30 cellular contexts compared by ENCODE assay signal in the genomic region with DNA sequence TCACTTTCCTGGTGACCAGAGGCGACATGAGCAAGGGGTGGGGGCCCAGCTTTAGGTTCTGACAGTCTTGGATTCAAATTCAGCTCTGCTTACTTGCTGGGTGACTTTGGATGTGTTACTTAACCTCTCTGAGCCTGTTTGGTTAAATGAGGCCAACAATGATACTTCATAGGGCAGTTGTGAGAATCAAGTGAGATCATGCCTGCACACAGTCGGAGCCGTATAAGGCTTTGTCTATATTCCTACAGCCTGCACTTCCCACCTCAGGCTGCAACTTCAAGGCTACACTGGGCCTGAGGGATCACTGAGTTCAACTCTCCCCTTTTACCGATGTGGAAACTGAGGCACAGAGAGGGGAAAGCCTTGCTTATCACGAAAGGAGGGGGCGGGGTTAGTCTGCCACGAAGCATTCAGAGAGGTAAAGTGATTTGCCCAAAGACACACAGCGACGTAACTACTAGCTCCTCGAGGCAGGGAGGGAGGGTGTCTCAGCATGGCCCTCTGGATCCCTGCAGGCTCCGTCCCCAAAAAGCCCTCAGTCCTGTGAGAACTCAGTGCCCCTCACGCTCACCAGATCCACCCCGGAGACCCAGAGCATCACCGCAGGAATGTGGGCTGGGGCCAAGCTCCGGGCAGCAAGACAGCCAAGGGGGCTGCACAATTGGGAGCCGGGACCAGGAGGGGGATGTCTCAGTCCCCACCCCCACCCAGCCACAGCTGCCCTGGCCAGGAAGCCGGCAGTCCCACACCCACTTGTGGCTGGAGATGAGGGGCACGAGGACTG. TPM values are rescaled to one million over a fixed set of nuclear protein-coding genes. Genes with fewer than 3 reads are reported as not detected.
DNase-seq lines count a peak whose midpoint lies in the region; ATAC-seq, FAIRE-seq and TF ChIP-seq lines count a peak whose summit lies in the region.
"Had no signal": no experiment of that assay in that cellular context is flagged by ENCODE, and none has a peak within 500 bp of the region (broad histone marks: within the 10 kb centered on the region; RNA-seq: fewer than 3 reads in every experiment).

No MANE protein-coding gene starts in this region.

- H2BK120ac ChIP-seq in H1 (replicated peaks; ENCODE audit: low read depth, low read length): no peak overlapping the region

- no peak overlapping the region for H2BK15ac ChIP-seq in H1 (ENCODE audit: low read length)

- no peak overlapping the region for H3K56ac ChIP-seq in H1 (replicated peaks; ENCODE audit: insufficient read length, low read depth, low read length)

- H3K4me1 ChIP-seq in HepG2 (ENCODE audit: insufficient read depth, low read length) (no peaks in the 10 kb centered on the region), right lobe of liver (no peaks in the 10 kb centered on the region), H1 (replicated peaks in 1 of 4; ENCODE audit: control insufficient read depth in 3 of 4, insufficient read depth in 4 of 4, low read length in 3 of 4) (peaks cover 11 to 36% (median 22%) of the 10 kb centered on the region in 4 experiments)
- H3K4me1 ChIP-seq: parathyroid adenoma had no signal

- DNase-seq in HepG2 (ENCODE audit: low spot score) (no peak), right lobe of liver (no peak), H1 (ENCODE audit: low read depth in 1 of 2, low spot score in 2 of 2) (no peak), nucleus accumbens (lab: John Stamatoyannopoulos, UW) (peak in 41 of 56 donors; percentile 16 to 84 (median 53)), KG1 (lab: John Stamatoyannopoulos, UW) (no peak), NCI-H2196 (lab: John Stamatoyannopoulos, UW; ENCODE audit: unreplicated experiment) (no peak), NCI-H69 (lab: John Stamatoyannopoulos, UW) (no peak)
- DNase-seq in activated CD4-positive, alpha-beta T cell treated with anti-CD3 and anti-CD28 coated beads, Interleukin-2, amount 50 U/mL, for 1 hour: no peak
- DNase-seq: activated CD4-positive, alpha-beta memory T cell treated with anti-CD3 and anti-CD28 coated beads for 36 hours; activated CD8-positive, alpha-beta memory T cell treated with anti-CD3 and anti-CD28 coated beads, Interleukin-2, amount 50 U/mL, for 48 hours; activated naive CD4-positive, alpha-beta T cell treated with anti-CD3 and anti-CD28 coated beads, Interleukin-2, amount 10 ng/mL, durations not matched to agents 7 days and 5 days; AML-193; DMS53; GOT3; left ventricle myocardium superior; natural killer cell; NCI-H1092; NCI-H187; NCI-H526 treated with DMSO at 0.1 percent for 48 hours; stimulated activated naive CD8-positive, alpha-beta T cell treated with anti-CD3 and anti-CD28 coated beads, Interleukin-15, Interleukin-2, amounts not matched to agents 100 U/mL and 50 U/mL, for 24 hours; T-helper 17 cell; tibial artery had no signal

- TF ChIP-seq CTCF in HepG2 (CRISPR knock-in tag; IDR thresholded peaks at IDR 0.05): no peak
- TF ChIP-seq CTCF in right lobe of liver (IDR thresholded peaks at IDR 0.05): no peak
- TF ChIP-seq CTCF in H1 (IDR thresholded peaks at IDR 0.05; ENCODE audit: control extremely low read depth in 1 of 3, insufficient read depth in 1 of 3, low read depth in 1 of 3, low read length in 3 of 3): no peak

- no peak overlapping the region for H3K4me2 ChIP-seq in HepG2 (ENCODE audit: low read depth, low read length)
- no peak overlapping the region for H3K4me2 ChIP-seq in H1 (ENCODE audit: insufficient read depth in 1 of 2, low read depth in 2 of 2, low read length in 2 of 2)
- H3K4me2 ChIP-seq: A549 had no signal

- 0 out of 2 replicates have a peak overlapping the region, but pooled peaks have one; percentile 15 for H2AK5ac ChIP-seq in H1 (ENCODE audit: low read depth, low read length)

- POLR2A ChIA-PET in HepG2 (lab: Yijun Ruan, JAX) (no interaction called here), H1 (lab: Charles Lee; ENCODE audit: partially characterized antibody) (interaction anchor here (0.6 to 1.0 kb wide), 2 partner anchors 9 to 49 kb away, joined by 3 read pairs; no protein-coding TSS in a partner anchor)

- no peaks in the 10 kb centered on the region for H3K23me2 ChIP-seq in H1 (ENCODE audit: low read depth, low read length)

- no peak overlapping the region for H4K5ac ChIP-seq in H1 (ENCODE audit: insufficient read length, low read depth, low read length)

- 33% methylated on average over 9 of the region's 18 CpGs for WGBS in HepG2 (ENCODE audit: low lambda C conversion rate)
- 64% methylated on average over 4 of the region's 18 CpGs for WGBS in right lobe of liver (ENCODE audit: insufficient coverage, low coverage, low lambda C conversion rate, missing lambda C conversion rate)
- WGBS in H1 (ENCODE audit: extremely low coverage in 1 of 2, insufficient coverage in 1 of 2, insufficient read length in 1 of 2, insufficient replicate concordance in 2 of 2, low coverage in 1 of 2, low lambda C conversion rate in 2 of 2, missing lambda C conversion rate in 1 of 2), 2 experiments: 83% methylated on average over 16 of the region's 18 CpGs; no CpG with 5 or more reads in 1 of the 2 experiments

- in situ Hi-C loops in HepG2 (cut with HindIII; ENCODE audit: extremely low pct_ligation_motif_present, low pct_unique_long_range_greater_than_20kb): no loop called here

- FAIRE-seq in HepG2 (lab: Jason Lieb, UNC): no peak
- FAIRE-seq in H1 (lab: Jason Lieb, UNC): no peak
- FAIRE-seq: A549, G401.6, islet of Langerhans had no signal

- peaks cover 12% of the 10 kb centered on the region for H3K79me1 ChIP-seq in H1 (ENCODE audit: low read depth, low read length)

- BruUV-seq in HepG2 (replicated peaks; lab: Mats Ljungman, UMichigan): no TSS peak

- H3K4me3 ChIP-seq in HepG2 (replicated peaks in 1 of 3; ENCODE audit: insufficient read depth in 1 of 3, low read depth in 2 of 3, low read length in 3 of 3) (no peak overlapping the region), right lobe of liver (no peak overlapping the region), H1 (ENCODE audit: extremely low read depth in 1 of 4, insufficient read depth in 2 of 4, low read depth in 3 of 4, low read length in 4 of 4) (no peak overlapping the region)
- H3K4me3 ChIP-seq: A549, dorsolateral prefrontal cortex, SK-N-MC, tibial artery had no signal

- no peak for TF ChIP-seq RAD21 in HepG2 (CRISPR knock-in tag; IDR thresholded peaks at IDR 0.05)
- TF ChIP-seq RAD21 in H1 (IDR thresholded peaks at IDR 0.05 in 1 of 2, conservative IDR thresholded peaks at IDR 0.05 in 1 of 2; ENCODE audit: low read depth in 2 of 2, low read length in 2 of 2): no peak

- ATAC-seq in HepG2: no peak
- ATAC-seq in right lobe of liver: no peak
- ATAC-seq: A549; activated CD4-positive, CD25-positive, alpha-beta regulatory T cell treated with anti-CD3 and anti-CD28 coated beads, Interleukin-2, amount 50 U/mL, for 24 hours; left ventricle myocardium superior; natural killer cell; stimulated activated naive CD8-positive, alpha-beta T cell treated with anti-CD3 and anti-CD28 coated beads, Interleukin-15, Interleukin-2, amounts not matched to agents 100 U/mL and 50 U/mL, for 24 hours; T-helper 17 cell had no signal

- CTCF ChIA-PET in HepG2 (lab: Yijun Ruan, JAX; ENCODE audit: low intra/inter-chr PET ratio, low total read pairs) (no interaction called here), H1 (lab: Charles Lee; ENCODE audit: partially characterized antibody) (interaction anchor here (0.5 to 2.5 kb wide), 9 partner anchors 9 to 104 kb away, joined by 3 to 7 read pairs (median 4); no protein-coding TSS in a partner anchor)

- H3K27me3 ChIP-seq in HepG2 (ENCODE audit: control insufficient read depth in 1 of 2, insufficient read depth in 2 of 2, low read length in 2 of 2) (peaks cover 0 to 6% of the 10 kb centered on the region in 2 experiments; a peak in 1 of 5 replicates), right lobe of liver (no peaks in the 10 kb centered on the region), H1 (replicated peaks in 1 of 4; ENCODE audit: control insufficient read depth in 3 of 4, extremely low read depth in 1 of 4, insufficient read depth in 3 of 4, low read length in 3 of 4) (no peaks in the 10 kb centered on the region)
- H3K27me3 ChIP-seq: dorsolateral prefrontal cortex, tibial artery had no signal

- intact Hi-C loops in HepG2 (cut with micrococcal nuclease; ENCODE audit: unreplicated experiment): no loop called here
- intact Hi-C loops in right lobe of liver (cut with DNase I): loop anchor here in 1 of 2 donors (10.0 kb wide), 1 partner anchor 1289 kb away; no protein-coding TSS in a partner anchor

- H3K9me3 ChIP-seq in HepG2 (ENCODE audit: low read length) (no peaks in the 10 kb centered on the region), right lobe of liver (no peaks in the 10 kb centered on the region), H1 (ENCODE audit: insufficient read depth in 2 of 2, low read depth in 1 of 2, low read length in 1 of 2) (no peaks in the 10 kb centered on the region)
- H3K9me3 ChIP-seq: A549, tibial artery had no signal

- H4K91ac ChIP-seq in H1 (replicated peaks; ENCODE audit: insufficient read length, low read length): no peak overlapping the region

- H3K4ac ChIP-seq in H1 (replicated peaks; ENCODE audit: insufficient read length, low read depth, low read length): no peak overlapping the region

- H4K8ac ChIP-seq in H1 (ENCODE audit: extremely low read depth, insufficient read depth, low read length): no peak overlapping the region

- H3K23ac ChIP-seq in H1 (ENCODE audit: insufficient read length): no peak overlapping the region

- no peaks in the 10 kb centered on the region for H3K36me3 ChIP-seq in HepG2 (replicated peaks in 1 of 2; ENCODE audit: control insufficient read depth in 1 of 2, insufficient read depth in 2 of 2, low read length in 2 of 2)
- no peaks in the 10 kb centered on the region for H3K36me3 ChIP-seq in right lobe of liver
- no peaks in the 10 kb centered on the region for H3K36me3 ChIP-seq in H1 (ENCODE audit: control insufficient read depth in 2 of 4, insufficient read depth in 4 of 4, low read length in 3 of 4)
- H3K36me3 ChIP-seq: tibial artery had no signal

- no peak overlapping the region for H2BK20ac ChIP-seq in H1 (ENCODE audit: low read length)

- no peak for TF ChIP-seq POLR2A in HepG2 (IDR thresholded peaks at IDR 0.05; ENCODE audit: insufficient read depth in 1 of 2, low read depth in 2 of 2, low read length in 2 of 2)
- TF ChIP-seq POLR2A in right lobe of liver (IDR thresholded peaks at IDR 0.05): no peak
- TF ChIP-seq POLR2A in H1 (IDR thresholded peaks at IDR 0.05; ENCODE audit: control extremely low read depth in 1 of 2, low read depth in 2 of 2, low read length in 2 of 2): no peak

- H2AFZ ChIP-seq in HepG2 (ENCODE audit: low read length) (no peak overlapping the region), H1 (ENCODE audit: low read length) (no peak overlapping the region)
- H2AFZ ChIP-seq: parathyroid adenoma had no signal

- H3K79me2 ChIP-seq in HepG2 (ENCODE audit: insufficient read depth, low read length): no peaks in the 10 kb centered on the region
- H3K79me2 ChIP-seq in H1 (ENCODE audit: control insufficient read depth in 1 of 2, insufficient read depth in 2 of 2, low read length in 2 of 2): no peaks in the 10 kb centered on the region; a peak in 1 of 4 replicates
- H3K79me2 ChIP-seq: parathyroid adenoma had no signal

- TF ChIP-seq EP300 in HepG2 (IDR thresholded peaks at IDR 0.05; ENCODE audit: low read depth in 2 of 2, low read length in 2 of 2) (no peak), HepG2 (CRISPR knock-in tag; IDR thresholded peaks at IDR 0.05; ENCODE audit: borderline replicate concordance) (no peak), H1 (IDR thresholded peaks at IDR 0.05; ENCODE audit: borderline replicate concordance in 1 of 2, low read depth in 2 of 2, low read length in 2 of 2) (no peak)

- no peak overlapping the region for H3K27ac ChIP-seq in HepG2 (ENCODE audit: extremely low read length, insufficient read depth, low read length)
- no peak overlapping the region for H3K27ac ChIP-seq in right lobe of liver
- H3K27ac ChIP-seq in H1 (ENCODE audit: low read depth, low read length): no peak overlapping the region
- H3K27ac ChIP-seq: A549, parathyroid adenoma, SK-N-MC, tibial artery had no signal

- peak overlapping the region; percentile 68; the same call in 1 of the 2 replicates for H2BK12ac ChIP-seq in H1 (ENCODE audit: low read depth, low read length)

- H3K14ac ChIP-seq in H1 (ENCODE audit: insufficient read length): no peak overlapping the region

- H2BK5ac ChIP-seq in H1 (ENCODE audit: low read depth, low read length): peak overlapping the region; percentile 44; the same call in 1 of the 2 replicates

- no peak overlapping the region for H3K9ac ChIP-seq in HepG2 (ENCODE audit: insufficient read depth, low read depth, low read length)
- H3K9ac ChIP-seq in H1 (replicated peaks in 1 of 4; ENCODE audit: extremely low read depth in 1 of 4, low read depth in 3 of 4, low read length in 3 of 4): no peak overlapping the region
- H3K9ac ChIP-seq: parathyroid adenoma had no signal

- H4K20me1 ChIP-seq in HepG2 (ENCODE audit: insufficient read depth, low read length): no peaks in the 10 kb centered on the region
- H4K20me1 ChIP-seq in H1 (replicated peaks in 1 of 2; ENCODE audit: control insufficient read depth in 1 of 2, insufficient read depth in 2 of 2, low read length in 2 of 2): peaks cover 9 to 14% of the 10 kb centered on the region in 2 experiments

- peak overlapping the region; percentile 19; the same call in 1 of the 2 replicates for H3K18ac ChIP-seq in H1 (ENCODE audit: extremely low read depth, low read length)

RNA-seq across cellular contexts. Expression of gene SDC3, which starts 25.0 kb away (rescaled TPM):
- 0.18 and 0.49 TPM in 2 replicates for total RNA-seq in HepG2 (2016; rRNA removed; fragmentation: Illumina TruSeq; extraction: Trizol)
- total RNA-seq in HepG2 (2016; cell fraction: cytosol; rRNA removed; fragmentation: Illumina TruSeq; extraction: Trizol; ENCODE audit: low read depth): 0.10 and 0.26 TPM in 2 replicates
- total RNA-seq in HepG2 (2016; cell fraction: insoluble cytoplasmic fraction; rRNA removed; fragmentation: Illumina TruSeq; extraction: Trizol): 0.25 and 0.61 TPM in 2 replicates
- total RNA-seq in HepG2 (2016; cell fraction: membrane; rRNA removed; fragmentation: Illumina TruSeq; extraction: Trizol): 0.24 and 0.40 TPM in 2 replicates
- 0.47 and 0.78 TPM in 2 replicates for total RNA-seq in HepG2 (2016; cell fraction: nucleus; rRNA removed; fragmentation: Illumina TruSeq; extraction: Trizol)
- polyA plus RNA-seq in HepG2 (2011; rRNA removed): 0.84 and 0.85 TPM in 2 replicates
- 0.64 and 0.74 TPM in 2 replicates for polyA plus RNA-seq in HepG2 (2011; cell fraction: cytosol; rRNA removed)
- 1.3 and 1.4 TPM in 2 replicates for polyA plus RNA-seq in HepG2 (2011; cell fraction: nucleus; rRNA removed)
- polyA plus RNA-seq in HepG2 (2012): 0.98 and 2.3 TPM in 2 replicates
- 0.11 and 0.24 TPM in 2 replicates for polyA plus RNA-seq in HepG2 (2016; cell fraction: cytosol; fragmentation: Illumina TruSeq; extraction: Trizol; ENCODE audit: low read depth)
- 0.69 and 0.96 TPM in 2 replicates for polyA plus RNA-seq in HepG2 (2016; cell fraction: insoluble cytoplasmic fraction; fragmentation: Illumina TruSeq; extraction: Trizol; ENCODE audit: low read depth)
- 0.35 and 0.79 TPM in 2 replicates for polyA plus RNA-seq in HepG2 (2016; cell fraction: membrane; fragmentation: Illumina TruSeq; extraction: Trizol; ENCODE audit: low read depth)
- polyA plus RNA-seq in HepG2 (2016; cell fraction: nucleus; fragmentation: Illumina TruSeq; extraction: Trizol; ENCODE audit: insufficient read depth, low read depth): 1.5 and 1.7 TPM in 2 replicates
- 1.8 and 6.1 TPM in 2 replicates for polyA minus RNA-seq in HepG2 (2011; rRNA and poly(A)+ RNA removed; ENCODE audit: low replicate concordance)
- polyA minus RNA-seq in HepG2 (2011; cell fraction: cytosol; rRNA and poly(A)+ RNA removed): 0.89 and 2.0 TPM in 2 replicates
- polyA minus RNA-seq in HepG2 (2011; cell fraction: nucleus; rRNA and poly(A)+ RNA removed): 0.37 and 0.77 TPM in 2 replicates
- 10 to 100 TPM; 13.8 to 45.7 (median 16.2) TPM for total RNA-seq in right lobe of liver
- total RNA-seq in H1 (2021; fragmentation: NEBNext Ultra II Directional; extraction: Animal tissue kit (Norgen Biotek cat#: 25700)): 26.8 and 27.0 TPM in 2 replicates
- polyA plus RNA-seq in H1 (2011; rRNA removed): 7.0 and 12.7 TPM in 2 replicates
- 8.1 TPM for polyA plus RNA-seq in H1 (2011; cell fraction: cytosol; rRNA removed)
- 18.5 TPM for polyA plus RNA-seq in H1 (2011; cell fraction: nucleus; rRNA removed)
- polyA plus RNA-seq in H1 (2012, experiment 1 of 2): 17.6 to 28.5 TPM (median 21.8 TPM) in 4 replicates
- 15.0 TPM for polyA plus RNA-seq in H1 (2012, experiment 2 of 2)
- 32.4 TPM for polyA plus RNA-seq in H1 (2013, experiment 1 of 2)
- polyA plus RNA-seq in H1 (2013, experiment 2 of 2): 33.1 TPM
- 8.2 and 9.3 TPM in 2 replicates for polyA minus RNA-seq in H1 (2011; rRNA and poly(A)+ RNA removed)
- polyA minus RNA-seq in H1 (2011; cell fraction: cytosol; rRNA and poly(A)+ RNA removed): 15.2 TPM
- 12.0 TPM for polyA minus RNA-seq in H1 (2011; cell fraction: nucleus; rRNA and poly(A)+ RNA removed)
- polyA plus RNA-seq: IgD-negative memory B cell had no signal

Comparison
In these comparisons a context has a peak if more than half of its experiments do, and no peak if none do; other contexts are left out.
1. RNA of gene SDC3, which starts 25.0 kb away (total RNA-seq): 26.8 to 27.0 TPM in H1 and 13.8 to 45.7 TPM in right lobe of liver; 0.10 to 0.78 TPM in HepG2; every median in the first group is over 4 times any median in the second.
2. DNase-seq: peak in nucleus accumbens (41 of 56); none in HepG2 (single experiment), right lobe of liver (0 of 3), H1 (0 of 2), activated CD4-positive, alpha-beta T cell treated with anti-CD3 and anti-CD28 coated beads, Interleukin-2, amount 50 U/mL, for 1 hour (single experiment), KG1 (single experiment), NCI-H2196 (single experiment) and NCI-H69 (single experiment).
3. Of the 41 proteins assayed by ChIP-seq in both HepG2 and H1: peak only in HepG2: none; only in H1: KDM1A; in both: none; in neither: 40.